Comparison of ENCODE assay signal across 17 cellular contexts in genomic region chr6:113092795-113093194, GRCh38.
"Had no signal": no experiment of that assay in that cellular context is flagged by ENCODE, and none has a peak within 500 bp of the region (broad histone marks: within the 10 kb centered on the region; RNA-seq: fewer than 3 reads in every experiment).

No MANE protein-coding gene starts in this region.

- H3K9me3 ChIP-seq: heart left ventricle, mucosa of descending colon, neutrophil, tibial artery, upper lobe of right lung, vagina had no signal

- DNase-seq: cortex of kidney; dorsolateral prefrontal cortex; effector CD8-positive, alpha-beta T cell; heart left ventricle; hippocampal formation; left colon; mucosa of descending colon; natural killer cell; right cardiac atrium; small intestine; stimulated activated CD4-positive, alpha-beta T cell treated with anti-CD3 and anti-CD28 coated beads, Interleukin-2, amount 100 ng/mL, for 48 hours; stimulated activated naive CD8-positive, alpha-beta T cell treated with anti-CD3 and anti-CD28 coated beads, Interleukin-15, Interleukin-2, amounts not matched to agents 100 U/mL and 50 U/mL, for 24 hours; tibial artery; upper lobe of right lung had no signal

- H3K4me3 Mint-ChIP-seq: natural killer cell had no signal

- H3K27ac ChIP-seq: dorsolateral prefrontal cortex, heart left ventricle, neutrophil, tibial artery, upper lobe of right lung, vagina had no signal

- ATAC-seq: heart left ventricle; left colon; mucosa of descending colon; natural killer cell; right cardiac atrium; stimulated activated naive CD8-positive, alpha-beta T cell treated with anti-CD3 and anti-CD28 coated beads, Interleukin-15, Interleukin-2, amounts not matched to agents 100 U/mL and 50 U/mL, for 24 hours; upper lobe of right lung had no signal

- H3K4me1 Mint-ChIP-seq: natural killer cell had no signal

- H3K27me3 ChIP-seq: dorsolateral prefrontal cortex, heart left ventricle, neutrophil, tibial artery, upper lobe of right lung, vagina had no signal

- H3K27ac Mint-ChIP-seq: natural killer cell had no signal

- H3K36me3 Mint-ChIP-seq: natural killer cell had no signal

- H3K4me1 ChIP-seq: heart left ventricle, tibial artery, upper lobe of right lung, vagina had no signal

- H3K4me3 ChIP-seq: dorsolateral prefrontal cortex, heart left ventricle, mucosa of descending colon, tibial artery, upper lobe of right lung, vagina had no signal

- FAIRE-seq: frontal cortex, small intestine had no signal

- H3K36me3 ChIP-seq: heart left ventricle, neutrophil, tibial artery, upper lobe of right lung, vagina had no signal
